8 cellular contexts compared by ENCODE assay signal in the genomic region with DNA sequence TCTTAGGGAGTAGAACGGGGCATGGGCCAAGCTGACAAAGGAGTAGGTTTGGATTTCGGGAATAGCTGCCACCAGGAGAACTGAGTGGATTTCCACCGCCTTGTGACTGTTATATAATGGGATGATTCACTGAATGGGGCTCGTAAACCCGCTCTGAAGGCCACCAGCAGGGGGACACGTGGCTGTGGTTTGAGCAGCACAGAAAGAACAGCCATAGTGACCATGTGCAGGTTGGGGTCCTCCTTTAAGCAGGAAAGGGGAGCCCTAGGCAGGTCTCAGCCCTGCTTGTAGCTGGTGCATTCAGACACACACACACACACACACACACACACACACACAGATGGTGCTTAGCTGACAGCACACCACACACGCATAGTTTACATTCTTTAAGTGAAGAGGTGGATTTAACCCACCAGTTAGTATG. TPM values are rescaled to one million over a fixed set of nuclear protein-coding genes. Genes with fewer than 3 reads are reported as not detected.
DNase-seq lines count a peak whose midpoint lies in the region; ATAC-seq lines count a peak whose summit lies in the region.

No MANE protein-coding gene starts in this region.

- H3K36me3 Mint-ChIP-seq in stimulated activated naive B cell treated with anti-CD40 and anti-IgM and Interleukin-4, amounts not matched to agents 10 μg/mL and 1 μg/mL and 100 μg/mL, for 72 hours, result no peaks in the 10 kb centered on the region

- H2BK15ac ChIP-seq in mesendoderm (replicated peaks; ENCODE audit: low read depth), result no peak overlapping the region

- in situ Hi-C loops in T47D (cut with HindIII; ENCODE audit: low pct_unique_long_range_greater_than_20kb, low sequenced_read_pairs), result no loop called here

- no peaks in the 10 kb centered on the region for H3K36me3 ChIP-seq in mesendoderm (ENCODE audit: control insufficient read depth, insufficient read depth, low read length)

- no peak overlapping the region for H3K27ac ChIP-seq in mesendoderm (ENCODE audit: low read depth, low read length)

- no peak overlapping the region for H3K27ac Mint-ChIP-seq in stimulated activated naive B cell treated with anti-CD40 and anti-IgM and Interleukin-4, amounts not matched to agents 10 μg/mL and 1 μg/mL and 100 μg/mL, for 72 hours

- peaks cover 2% of the 10 kb centered on the region for H3K4me1 ChIP-seq in mesendoderm (ENCODE audit: control insufficient read depth, low read depth, low read length)

- no peaks in the 10 kb centered on the region for H3K27me3 ChIP-seq in mesendoderm (ENCODE audit: insufficient read depth, low read length, poor library complexity)

- no peak overlapping the region for H3K9ac ChIP-seq in mesendoderm (ENCODE audit: low read length)

- no peak overlapping the region for H3K4ac ChIP-seq in mesendoderm (ENCODE audit: low read depth, low read length)

- no peak overlapping the region for H3K56ac ChIP-seq in mesendoderm (ENCODE audit: low read length)

- no peak overlapping the region for H4K8ac ChIP-seq in mesendoderm (ENCODE audit: low read depth, low read length)

- H3K23ac ChIP-seq in mesendoderm (ENCODE audit: low read length), result no peak overlapping the region

- no peak overlapping the region for H3K18ac ChIP-seq in mesendoderm (ENCODE audit: low read length)

- H2BK120ac ChIP-seq in mesendoderm (ENCODE audit: low read depth, low read length), result no peak overlapping the region

- no peak overlapping the region for H3K4me3 ChIP-seq in mesendoderm (ENCODE audit: low read length)

- no peak overlapping the region for H2AK5ac ChIP-seq in mesendoderm (ENCODE audit: low read length)

- WGBS in mesendoderm (ENCODE audit: extremely low coverage, insufficient coverage, low lambda C conversion rate), result no CpG with 5 or more reads among the region's 7 CpGs

- no peak overlapping the region for H4K5ac ChIP-seq in mesendoderm (ENCODE audit: low read length)

- H3K4me1 Mint-ChIP-seq in stimulated activated naive B cell treated with anti-CD40 and anti-IgM and Interleukin-4, amounts not matched to agents 10 μg/mL and 1 μg/mL and 100 μg/mL, for 72 hours, result peaks cover 14 to 23% of the 10 kb centered on the region in 2 donors

- peaks cover 51 to 72% of the 10 kb centered on the region in 2 donors for H3K27me3 Mint-ChIP-seq in stimulated activated naive B cell treated with anti-CD40 and anti-IgM and Interleukin-4, amounts not matched to agents 10 μg/mL and 1 μg/mL and 100 μg/mL, for 72 hours

- H3K79me2 ChIP-seq in mesendoderm (ENCODE audit: control insufficient read depth, insufficient read depth, low read length), result no peaks in the 10 kb centered on the region

- H2BK5ac ChIP-seq in mesendoderm (ENCODE audit: low read length), result no peak overlapping the region

- ATAC-seq in GM18517 (IDR thresholded peaks at IDR 0.05; ENCODE audit: unreplicated experiment) (no peak), GM21825 (IDR thresholded peaks at IDR 0.05; ENCODE audit: unreplicated experiment) (no peak)
- ATAC-seq in stimulated activated naive B cell treated with anti-CD40 and anti-IgM and Interleukin-4, amounts not matched to agents 10 μg/mL and 1 μg/mL and 100 μg/mL, for 72 hours (replicated peaks), result no peak

- H3K79me1 ChIP-seq in mesendoderm (ENCODE audit: low read length), result no peaks in the 10 kb centered on the region

- no peaks in the 10 kb centered on the region for H3K9me3 Mint-ChIP-seq in stimulated activated naive B cell treated with anti-CD40 and anti-IgM and Interleukin-4, amounts not matched to agents 10 μg/mL and 1 μg/mL and 100 μg/mL, for 72 hours

- no peak overlapping the region for H3K4me2 ChIP-seq in mesendoderm (ENCODE audit: low read length)

- DNase-seq in Ammon's horn (ENCODE audit: low spot score) (peak; percentile 74), HuH-7.5 (ENCODE audit: low spot score) (peak; percentile 70), T47D (ENCODE audit: low read depth in 1 of 2, low spot score in 1 of 2) (peak; percentile 52 to 68), mesendoderm (peak; percentile 71)
- no peak for DNase-seq in stimulated activated naive B cell treated with anti-CD40 and anti-IgM and Interleukin-4, amounts not matched to agents 10 μg/mL and 1 μg/mL and 100 μg/mL, for 72 hours
- DNase-seq in activated CD4-positive, alpha-beta T cell treated with anti-CD3 and anti-CD28 coated beads, Interleukin-2, amount 50 U/mL, for 1 hour, result no peak

- H3K4me3 Mint-ChIP-seq in stimulated activated naive B cell treated with anti-CD40 and anti-IgM and Interleukin-4, amounts not matched to agents 10 μg/mL and 1 μg/mL and 100 μg/mL, for 72 hours, result no peak overlapping the region

RNA-seq across cellular contexts. Expression of a gene that starts 8.6 kb away (rescaled TPM):
- 0.45 TPM for polyA plus RNA-seq in mesendoderm (2013, experiment 1 of 2)
- polyA plus RNA-seq in mesendoderm (2013, experiment 2 of 2), result 0.41 TPM

RNA-seq across cellular contexts. Expression of a gene that starts 12.1 kb away (rescaled TPM):
- polyA plus RNA-seq in mesendoderm (2013, experiment 1 of 2), result not detected
- polyA plus RNA-seq in mesendoderm (2013, experiment 2 of 2), result not detected

RNA-seq across cellular contexts. Expression of a gene that starts 41.1 kb away (rescaled TPM):
- polyA plus RNA-seq in mesendoderm (2013, experiment 1 of 2), result 0.93 TPM
- 1.1 TPM for polyA plus RNA-seq in mesendoderm (2013, experiment 2 of 2)

RNA-seq across cellular contexts. Expression of a gene that starts 57.9 kb away (rescaled TPM):
- not detected for polyA plus RNA-seq in mesendoderm (2013, experiment 1 of 2)
- polyA plus RNA-seq in mesendoderm (2013, experiment 2 of 2), result not detected

Comparison
In these comparisons a context has a peak if more than half of its experiments do, and no peak if none do; other contexts are left out.
1. DNase-seq: peak in Ammon's horn (single experiment), HuH-7.5 (single experiment), T47D (2 of 2) and mesendoderm (single experiment); none in stimulated activated naive B cell treated with anti-CD40 and anti-IgM and Interleukin-4, amounts not matched to agents 10 μg/mL and 1 μg/mL and 100 μg/mL, for 72 hours (single experiment) and activated CD4-positive, alpha-beta T cell treated with anti-CD3 and anti-CD28 coated beads, Interleukin-2, amount 50 U/mL, for 1 hour (single experiment).